In the genomic region with DNA sequence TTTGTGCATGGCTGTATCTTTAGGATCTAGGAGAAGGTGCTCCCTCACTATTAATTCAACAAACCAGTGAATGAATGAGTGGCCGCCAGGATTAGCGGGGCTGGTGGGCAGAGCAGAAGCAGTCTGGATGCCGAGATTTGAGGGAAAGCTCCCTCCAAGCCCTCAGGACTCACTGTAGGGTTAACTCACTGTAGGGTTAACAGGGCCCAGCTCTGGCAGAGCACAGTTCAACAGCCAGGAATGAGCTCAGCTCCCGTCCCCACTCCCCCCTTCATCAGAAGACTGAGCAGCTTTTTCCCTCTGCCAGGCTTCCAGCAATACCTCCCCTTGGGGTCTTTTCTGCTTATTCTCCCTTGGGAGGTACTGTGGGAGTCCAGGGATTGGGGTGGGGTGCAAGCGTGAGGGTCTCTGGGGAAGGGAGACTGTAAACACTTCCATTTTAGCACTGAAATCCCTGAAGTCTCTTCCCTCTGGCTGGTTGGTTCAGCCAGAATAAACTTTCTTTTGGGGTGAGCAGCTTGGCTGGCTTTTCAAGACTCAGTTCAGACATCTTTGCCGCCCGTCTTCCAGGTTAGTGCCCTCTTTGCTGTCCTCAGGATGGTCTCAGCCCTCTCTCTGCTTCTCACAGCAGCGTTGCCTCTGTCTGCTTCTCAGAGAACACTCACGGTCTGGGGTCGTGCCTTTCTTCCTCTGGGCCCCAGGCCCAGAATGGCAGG, we compare ENCODE assay signal across 1 cellular context.
TF ChIP-seq lines count a peak whose summit lies in the region.

No MANE protein-coding gene starts in this region.

TF ChIP-seq in SK-N-SH, 30 proteins besides CTCF, POLR2A, EP300 and RAD21:
- no peak for TF ChIP-seq NRF1 (IDR thresholded peaks at IDR 0.05; ENCODE audit: low read depth, low read length)
- no peak for TF ChIP-seq YY1 (IDR thresholded peaks at IDR 0.05; ENCODE audit: low read depth)
TF ChIP-seq in SK-N-SH: peak in this region for 0.
